Comparison of ENCODE assay signal across 8 cellular contexts in genomic region chrX:40266490-40267333, GRCh38.
DNase-seq lines count a peak whose midpoint lies in the region; ATAC-seq lines count a peak whose summit lies in the region.

No MANE protein-coding gene starts in this region.

- ATAC-seq in GM19351 (IDR thresholded peaks at IDR 0.05; ENCODE audit: unreplicated experiment), result peak; percentile 44
- peak; percentile 93 for ATAC-seq in left lobe of liver

- DNase-seq in AG08395 (ENCODE audit: low spot score) (peak; percentile 75), NCI-H2171 treated with DMSO at 0.1 percent for 48 hours (lab: John Stamatoyannopoulos, UW) (peak; percentile 72), dedifferentiated amniotic fluid mesenchymal stem cell (ENCODE audit: extremely low spot score) (peak; percentile 32), left lobe of liver (ENCODE audit: low spot score) (peak; percentile 78), cerebellar nuclear complex (lab: John Stamatoyannopoulos, UW) (no peak)
- DNase-seq in activated CD4-positive, alpha-beta T cell treated with anti-CD3 and anti-CD28 coated beads for 24 hours (ENCODE audit: low read depth in 2 of 2), result peak; percentile 31
- peak; percentile 26 for DNase-seq in stimulated activated CD4-positive, alpha-beta T cell treated with anti-CD3 and anti-CD28 coated beads, Interleukin-2, amount 100 ng/mL, for 4 hours (ENCODE audit: low read depth)

Comparison
In these comparisons a context has a peak if more than half of its experiments do, and no peak if none do; other contexts are left out.
1. DNase-seq: peak in AG08395 (single experiment), NCI-H2171 treated with DMSO at 0.1 percent for 48 hours (single experiment), activated CD4-positive, alpha-beta T cell treated with anti-CD3 and anti-CD28 coated beads for 24 hours (2 of 2), dedifferentiated amniotic fluid mesenchymal stem cell (single experiment), left lobe of liver (single experiment) and stimulated activated CD4-positive, alpha-beta T cell treated with anti-CD3 and anti-CD28 coated beads, Interleukin-2, amount 100 ng/mL, for 4 hours (single experiment); none in cerebellar nuclear complex (0 of 2).